Comparison of ENCODE assay signal across 19 cellular contexts in genomic region chr6:116099036-116099435, GRCh38. TPM values are rescaled to one million over a fixed set of nuclear protein-coding genes. Genes with fewer than 3 reads are reported as not detected.
DNase-seq lines count a peak whose midpoint lies in the region; ATAC-seq, FAIRE-seq and TF ChIP-seq lines count a peak whose summit lies in the region.
"Had no signal": no experiment of that assay in that cellular context is flagged by ENCODE, and none has a peak within 500 bp of the region (broad histone marks: within the 10 kb centered on the region; RNA-seq: fewer than 3 reads in every experiment).

No MANE protein-coding gene starts in this region.

- no peak overlapping the region for H4K5ac ChIP-seq in IMR-90 (ENCODE audit: low read depth, low read length)

- H3K79me2 ChIP-seq in GM12878 (ENCODE audit: control insufficient read depth, insufficient read depth, low read length): peaks cover 77% of the 10 kb centered on the region

- TF ChIP-seq POLR2A in IMR-90 (IDR thresholded peaks at IDR 0.05; ENCODE audit: low read depth, low read length) (no peak), GM12878 (IDR thresholded peaks at IDR 0.05; ENCODE audit: low read depth, low read length) (no peak)

- no peak overlapping the region for H2BK120ac ChIP-seq in IMR-90 (ENCODE audit: low read depth, low read length)

- H4K20me1 ChIP-seq in IMR-90 (ENCODE audit: insufficient read depth, low read length) (no peaks in the 10 kb centered on the region), GM12878 (ENCODE audit: control insufficient read depth, insufficient read depth) (no peaks in the 10 kb centered on the region)

- H2BK20ac ChIP-seq in IMR-90 (ENCODE audit: low read depth, low read length): no peak overlapping the region

- no peak overlapping the region for H3K14ac ChIP-seq in IMR-90 (replicated peaks; ENCODE audit: low read depth, low read length)

- TF ChIP-seq CTCF in GM06990 (IDR thresholded peaks at IDR 0.05; ENCODE audit: insufficient read depth, low read length, poor library complexity, severe bottlenecking) (no peak), IMR-90 (conservative IDR thresholded peaks at IDR 0.05; ENCODE audit: low read depth, low read length) (no peak), GM12878 (IDR thresholded peaks at IDR 0.05 in 2 of 3, conservative IDR thresholded peaks at IDR 0.05 in 1 of 3; ENCODE audit: control insufficient read depth in 2 of 3, extremely low read depth in 1 of 3, insufficient read depth in 1 of 3, low read depth in 3 of 3, low read length in 3 of 3) (no peak), nephron (IDR thresholded peaks at IDR 0.05; ENCODE audit: unreplicated experiment in 3 of 3) (no peak), pancreas (IDR thresholded peaks at IDR 0.05) (no peak)

- no peak for ATAC-seq in IMR-90 (ENCODE audit: low read depth)
- ATAC-seq in GM12878: no peak
- ATAC-seq in T-helper 17 cell: no peak
- no peak for ATAC-seq in GM21786 (IDR thresholded peaks at IDR 0.05; ENCODE audit: unreplicated experiment)
- ATAC-seq in pancreas: no peak
- ATAC-seq: activated T-cell treated with anti-CD3 and anti-CD28 coated beads, Interleukin-2, amount 50 U/mL, for 4 hours; left lobe of liver had no signal

- H2BK15ac ChIP-seq in IMR-90 (ENCODE audit: low read depth, low read length): no peak overlapping the region

- H3K4me2 ChIP-seq in IMR-90 (ENCODE audit: low read depth, low read length) (no peak overlapping the region), GM12878 (ENCODE audit: control insufficient read depth, insufficient read depth) (peak overlapping the region; percentile 81)

- H3K9ac ChIP-seq in IMR-90 (ENCODE audit: low read depth, low read length) (no peak overlapping the region), GM12878 (ENCODE audit: control insufficient read depth, insufficient read depth, low read length) (peak overlapping the region; percentile 39; the same call in 1 of the 2 replicates)

- H3K9me3 Mint-ChIP-seq in nephron: peaks cover 14% of the 10 kb centered on the region

- TF ChIP-seq RAD21 in IMR-90 (IDR thresholded peaks at IDR 0.05; ENCODE audit: low read length): no peak
- no peak for TF ChIP-seq RAD21 in GM12878 (IDR thresholded peaks at IDR 0.05; ENCODE audit: insufficient read depth, low read depth, low read length)

- no TSS peak for BruUV-seq in IMR-90 (replicated peaks; lab: Mats Ljungman, UMichigan)
- BruUV-seq in GM12878 (replicated peaks; lab: Mats Ljungman, UMichigan): no TSS peak

- WGBS in IMR-90 (ENCODE audit: extremely low coverage in 2 of 2, insufficient read length in 1 of 2), 2 experiments: no CpG with 5 or more reads among the region's 1 CpG
- 38% methylated on average over 1 of the region's 1 CpG for WGBS in GM12878 (ENCODE audit: insufficient coverage, insufficient replicate concordance, low lambda C conversion rate, missing lambda C conversion rate)
- 61 to 64% methylated on average over 1 of the region's 1 CpG for WGBS in pancreas, 2 donors

- no peak overlapping the region for H3K4ac ChIP-seq in IMR-90 (ENCODE audit: low read depth, low read length)

- POLR2A ChIA-PET in IMR-90 (lab: Charles Lee; ENCODE audit: unreplicated experiment): interaction anchor here (0.6 kb wide), 1 partner anchor 153 kb away, joined by 3 read pairs; no protein-coding TSS in a partner anchor
- POLR2A ChIA-PET in GM12878 (lab: Charles Lee): interaction anchor here (1.0 to 4.6 kb wide), 3 partner anchors 11 to 81 kb away, joined by 4 to 30 read pairs (median 7); no protein-coding TSS in a partner anchor

- H3K9me1 ChIP-seq in IMR-90 (ENCODE audit: insufficient read depth, low read length): no peaks in the 10 kb centered on the region

- TF ChIP-seq EP300 in GM12878 (IDR thresholded peaks at IDR 0.05; ENCODE audit: borderline replicate concordance in 1 of 2, control insufficient read depth in 1 of 2, low read depth in 2 of 2, low read length in 2 of 2): no peak

- H3K56ac ChIP-seq in IMR-90 (ENCODE audit: extremely low read depth, insufficient read depth, low read length): no peak overlapping the region

- H3K79me1 ChIP-seq in IMR-90 (ENCODE audit: low read depth in 1 of 2, low read length in 2 of 2): peaks cover 17 to 18% of the 10 kb centered on the region in 2 experiments; a peak in 3 of 4 replicates

- no peak overlapping the region for H3K27ac Mint-ChIP-seq in nephron
- no peak overlapping the region for H3K27ac Mint-ChIP-seq in T-helper 17 cell
- H3K27ac Mint-ChIP-seq: dendritic cell treated with granulocyte-macrophage colony-stimulating factor and Interleukin-4, amounts not matched to agents 40 ng/mL and 50 ng/mL, for 4 days; progenitor cell of endocrine pancreas had no signal

- no peak overlapping the region for H4K91ac ChIP-seq in IMR-90 (ENCODE audit: insufficient read depth, low read depth, low read length)

- H3K4me3 ChIP-seq in GM06990 (replicated peaks; ENCODE audit: low read depth, low read length): peak overlapping the region; percentile 90
- no peak overlapping the region for H3K4me3 ChIP-seq in IMR-90 (ENCODE audit: insufficient read depth, low read depth, low read length)
- peak overlapping the region; percentile 67 for H3K4me3 ChIP-seq in GM12878
- no peak overlapping the region for H3K4me3 ChIP-seq in pancreas

- peaks cover 3% of the 10 kb centered on the region for H3K36me3 Mint-ChIP-seq in nephron (ENCODE audit: low read depth)
- no peaks in the 10 kb centered on the region for H3K36me3 Mint-ChIP-seq in T-helper 17 cell (ENCODE audit: low read depth)

- no peak overlapping the region for H3K27ac ChIP-seq in IMR-90 (ENCODE audit: insufficient read depth, low read length)
- peak overlapping the region; percentile 93 for H3K27ac ChIP-seq in GM12878 (ENCODE audit: control insufficient read depth, insufficient read depth)
- H3K27ac ChIP-seq in pancreas: no peak overlapping the region
- H3K27ac ChIP-seq: cardiac muscle cell had no signal

- peaks cover 18% of the 10 kb centered on the region for H3K4me1 Mint-ChIP-seq in nephron
- H3K4me1 Mint-ChIP-seq in T-helper 17 cell: peaks cover 29% of the 10 kb centered on the region

- H3K9me3 ChIP-seq in IMR-90 (ENCODE audit: control insufficient read depth, insufficient read depth, low read length) (peaks cover 4% of the 10 kb centered on the region), GM12878 (replicated peaks; ENCODE audit: control insufficient read depth, insufficient read depth, low read length) (peaks cover 10% of the 10 kb centered on the region; the same call in 2 of the 3 replicates), T-helper 17 cell (ENCODE audit: control insufficient read depth, low read length, poor library complexity, severe bottlenecking) (no peaks in the 10 kb centered on the region), pancreas (no peaks in the 10 kb centered on the region)

- dilution Hi-C loops in IMR-90 (cut with HindIII; ENCODE audit: low sequenced_read_pairs, unreplicated experiment): no loop called here

- no peak overlapping the region for H4K8ac ChIP-seq in IMR-90 (ENCODE audit: low read depth in 2 of 2, low read length in 2 of 2)

- no peaks in the 10 kb centered on the region for H3K27me3 ChIP-seq in GM06990 (replicated peaks; ENCODE audit: control insufficient read depth, insufficient read depth, low read length)
- no peaks in the 10 kb centered on the region for H3K27me3 ChIP-seq in IMR-90 (ENCODE audit: control insufficient read depth, insufficient read depth, low read length)
- no peaks in the 10 kb centered on the region for H3K27me3 ChIP-seq in GM12878 (replicated peaks in 1 of 2; ENCODE audit: control insufficient read depth in 2 of 2, insufficient read depth in 2 of 2, low read length in 1 of 2)
- no peaks in the 10 kb centered on the region for H3K27me3 ChIP-seq in pancreas
- H3K27me3 ChIP-seq: cardiac muscle cell had no signal

- CTCF ChIA-PET in IMR-90 (lab: Yijun Ruan, JAX) (interaction anchor here (1.5 kb wide), 1 partner anchor 88 kb away, joined by 10 read pairs; no protein-coding TSS in a partner anchor), GM12878 (lab: Yijun Ruan, JAX) (interaction anchor here (0.7 to 5.0 kb wide), 6 partner anchors 7 to 88 kb away, joined by 4 to 183 read pairs (median 40); no protein-coding TSS in a partner anchor)

- H3K4me3 Mint-ChIP-seq in nephron: peak overlapping the region; percentile 91 to 98 (median 91)
- no peak overlapping the region for H3K4me3 Mint-ChIP-seq in T-helper 17 cell
- H3K4me3 Mint-ChIP-seq: dendritic cell treated with granulocyte-macrophage colony-stimulating factor and Interleukin-4, amounts not matched to agents 40 ng/mL and 50 ng/mL, for 4 days had no signal

- H3K36me3 ChIP-seq in GM06990 (ENCODE audit: control insufficient read depth, insufficient read depth, low read length) (no peaks in the 10 kb centered on the region; the same call in 1 of the 2 replicates), IMR-90 (ENCODE audit: control insufficient read depth, insufficient read depth, low read length) (no peaks in the 10 kb centered on the region), GM12878 (ENCODE audit: control insufficient read depth in 2 of 2, insufficient read depth in 2 of 2, low read length in 1 of 2) (no peaks in the 10 kb centered on the region), pancreas (no peaks in the 10 kb centered on the region)
- H3K36me3 ChIP-seq: cardiac muscle cell had no signal

- SMC1A ChIA-PET in GM12878 (lab: Charles Lee; ENCODE audit: uncharacterized antibody, unreplicated experiment): interaction anchor here (0.6 to 5.0 kb wide), 7 partner anchors 13 to 407 kb away, joined by 3 to 91 read pairs (median 35); no protein-coding TSS in a partner anchor

- RAD21 ChIA-PET in GM12878 (lab: Charles Lee; ENCODE audit: unreplicated experiment): interaction anchor here (1.3 to 5.0 kb wide), 4 partner anchors 12 to 90 kb away, joined by 3 to 102 read pairs (median 46); no protein-coding TSS in a partner anchor

- H3K18ac ChIP-seq in IMR-90 (ENCODE audit: low read depth, low read length): no peak overlapping the region

- no peak overlapping the region for H2AK9ac ChIP-seq in IMR-90 (replicated peaks; ENCODE audit: low read depth, low read length, poor library complexity)

- FAIRE-seq in GM12878 (lab: Jason Lieb, UNC) (no peak), pancreas (lab: Jason Lieb, UNC) (no peak)

- H3K27me3 Mint-ChIP-seq in nephron (ENCODE audit: low read depth): no peaks in the 10 kb centered on the region
- H3K27me3 Mint-ChIP-seq in T-helper 17 cell: no peaks in the 10 kb centered on the region
- H3K27me3 Mint-ChIP-seq: progenitor cell of endocrine pancreas had no signal

- in situ Hi-C loops in IMR-90 (cut with MboI; ENCODE audit: low sequenced_read_pairs): loop anchor here (5.0 kb wide), 1 partner anchor 87 kb away; no protein-coding TSS in a partner anchor
- in situ Hi-C loops in GM12878 (cut with MboI): loop anchor here (5.0 to 10.0 kb wide), 2 partner anchors 87 to 204 kb away; no protein-coding TSS in a partner anchor

- no peak overlapping the region for H3K23ac ChIP-seq in IMR-90 (ENCODE audit: low read depth, low read length)

- no peak overlapping the region for H2AK5ac ChIP-seq in IMR-90 (ENCODE audit: low read depth, low read length)

- DNase-seq in GM06990 (ENCODE audit: extremely low read depth, insufficient read length) (no peak), IMR-90 (no peak), GM12878 (ENCODE audit: low read depth, low spot score) (no peak), T-helper 17 cell (no peak), pancreas (no peak)
- DNase-seq: activated CD4-positive, CD25-positive, alpha-beta regulatory T cell treated with anti-CD3 and anti-CD28 coated beads, Interleukin-2, amount 50 U/mL, for 72 hours; activated naive CD4-positive, alpha-beta T cell; activated T-cell treated with anti-CD3 and anti-CD28 coated beads, Interleukin-2, amount 50 U/mL, for 4 hours; H7; NCI-H526; stimulated activated CD4-positive, alpha-beta T cell treated with anti-CD3 and anti-CD28 coated beads, Interleukin-1b, Interleukin-23, amount 100 ng/mL, for 48 hours had no signal

- H2BK5ac ChIP-seq in IMR-90 (ENCODE audit: low read depth, low read length, poor library complexity, severe bottlenecking): no peak overlapping the region

- H3K4me1 ChIP-seq in IMR-90 (ENCODE audit: control insufficient read depth, insufficient read depth, low read length) (peaks cover 9% of the 10 kb centered on the region), GM12878 (ENCODE audit: control insufficient read depth, insufficient read depth, low read length) (peaks cover 13% of the 10 kb centered on the region), pancreas (peaks cover 0 to 16% (median 10%) of the 10 kb centered on the region in 3 donors)

- no peak overlapping the region for H2AFZ ChIP-seq in IMR-90 (replicated peaks; ENCODE audit: low read length, poor library complexity)
- peak overlapping the region; percentile 15; the same call in 1 of the 2 replicates for H2AFZ ChIP-seq in GM12878 (ENCODE audit: control insufficient read depth, low read depth, low read length)

- intact Hi-C loops in IMR-90 (cut with micrococcal nuclease) (loop anchor here (10.0 kb wide), 2 partner anchors 614 to 1354 kb away; no protein-coding TSS in a partner anchor), GM12878 (cut with micrococcal nuclease; ENCODE audit: unreplicated experiment) (loop anchor here (10.0 kb wide), 1 partner anchor 1384 kb away; no protein-coding TSS in a partner anchor), pancreas (cut with DNase I) (no loop called here)

RNA-seq across cellular contexts. Expression of gene NT5DC1, which starts 1.6 kb away (rescaled TPM):
- total RNA-seq in IMR-90 (2012; rRNA removed) (7.5 and 11.7 TPM in 2 replicates), GM12878 (2014; rRNA removed) (36.3 and 40.8 TPM in 2 replicates), GM12878 (2014; rRNA removed; fragmentation: Illumina TruSeq; extraction: Trizol) (45.7 and 46.5 TPM in 2 replicates), GM12878 (2021) (104 and 110 TPM in 2 replicates), T-helper 17 cell (10 to 100 TPM; 33.1 to 34.5 TPM), pancreas (10 to 100 TPM; 18.3 to 28.3 (median 22.6) TPM)
- polyA plus RNA-seq in IMR-90 (2012; rRNA removed) (12.0 and 16.8 TPM in 2 replicates), GM12878 (2011; rRNA removed) (76.7 and 99.0 TPM in 2 replicates), GM12878 (2014; fragmentation: Illumina TruSeq; extraction: Trizol) (50.9 and 52.3 TPM in 2 replicates), GM12878 (2014; fragmentation: Nextera tagmentation; extraction: Ambion mirVana) (10 to 100 TPM; 43.5 to 67.0 TPM), GM12878 (2014; rRNA removed) (66.6 and 75.8 TPM in 2 replicates), GM12878 (2016; fragmentation: Nextera tagmentation; extraction: Ambion mirVana) (100 to 1,000 TPM; 139 to 140 TPM), pancreas (10 to 100 TPM in 1 of 2 donors, 1 to 10 TPM in 1; 4.4 to 10.1 TPM)
- 6.8 and 12.6 TPM in 2 replicates for polyA plus RNA-seq in IMR-90 (2012; cell fraction: cytosol; rRNA removed)
- polyA plus RNA-seq in IMR-90 (2012; cell fraction: nucleus; rRNA removed; ENCODE audit: low replicate concordance): 4.9 and 12.9 TPM in 2 replicates
- total RNA-seq in GM12878 (2013; cell fraction: nucleolus; rRNA removed): 51.4 and 51.7 TPM in 2 replicates
- 24.7 TPM for polyA plus RNA-seq in GM12878 (2011; ENCODE audit: low read depth)
- 38.0 and 42.3 TPM in 2 replicates for polyA plus RNA-seq in GM12878 (2011; cell fraction: cytosol; rRNA removed)
- 72.3 and 77.2 TPM in 2 replicates for polyA plus RNA-seq in GM12878 (2011; cell fraction: nucleus; rRNA removed)
- 38.1 and 72.4 TPM in 2 replicates for polyA plus RNA-seq in GM12878 (2012)
- polyA minus RNA-seq in GM12878 (2011; rRNA and poly(A)+ RNA removed): 48.4 and 49.8 TPM in 2 replicates
- 40.0 and 57.6 TPM in 2 replicates for polyA minus RNA-seq in GM12878 (2011; cell fraction: cytosol; rRNA and poly(A)+ RNA removed)
- 77.3 and 115 TPM in 2 replicates for polyA minus RNA-seq in GM12878 (2011; cell fraction: nucleus; rRNA and poly(A)+ RNA removed)

RNA-seq across cellular contexts. Expression of gene COL10A1, which starts 26.9 kb away (rescaled TPM):
- total RNA-seq in IMR-90 (2012; rRNA removed): not detected in 2 replicates
- 0.05 and 0.70 TPM in 2 replicates for polyA plus RNA-seq in IMR-90 (2012; rRNA removed)
- polyA plus RNA-seq in IMR-90 (2012; cell fraction: cytosol; rRNA removed): 0.01 TPM in 2 replicates
- polyA plus RNA-seq in IMR-90 (2012; cell fraction: nucleus; rRNA removed; ENCODE audit: low replicate concordance): not detected in 2 replicates
- total RNA-seq in GM12878 (2013; cell fraction: nucleolus; rRNA removed): not detected in 2 replicates
- 0.06 TPM in 1 of 2 replicates, not detected in the other for total RNA-seq in GM12878 (2014; rRNA removed)
- total RNA-seq in GM12878 (2014; rRNA removed; fragmentation: Illumina TruSeq; extraction: Trizol): not detected in 2 replicates
- total RNA-seq in GM12878 (2021): not detected in 2 replicates
- 0.16 TPM for polyA plus RNA-seq in GM12878 (2011; ENCODE audit: low read depth)
- not detected in 2 replicates for polyA plus RNA-seq in GM12878 (2011; rRNA removed)
- polyA plus RNA-seq in GM12878 (2011; cell fraction: cytosol; rRNA removed): not detected in 2 replicates
- polyA plus RNA-seq in GM12878 (2011; cell fraction: nucleus; rRNA removed): not detected in 2 replicates
- 0.08 and 0.24 TPM in 2 replicates for polyA plus RNA-seq in GM12878 (2012)
- polyA plus RNA-seq in GM12878 (2014; fragmentation: Illumina TruSeq; extraction: Trizol): not detected in 2 replicates
- polyA plus RNA-seq in GM12878 (2014; fragmentation: Nextera tagmentation; extraction: Ambion mirVana): under 1 TPM; 0.02 to 0.05 TPM
- polyA plus RNA-seq in GM12878 (2014; rRNA removed): not detected in 2 replicates
- under 1 TPM; 0.18 to 0.33 TPM for polyA plus RNA-seq in GM12878 (2016; fragmentation: Nextera tagmentation; extraction: Ambion mirVana)
- polyA minus RNA-seq in GM12878 (2011; rRNA and poly(A)+ RNA removed): 0.05 TPM in 1 of 2 replicates, not detected in the other
- polyA minus RNA-seq in GM12878 (2011; cell fraction: cytosol; rRNA and poly(A)+ RNA removed): not detected in 2 replicates
- not detected in 2 replicates for polyA minus RNA-seq in GM12878 (2011; cell fraction: nucleus; rRNA and poly(A)+ RNA removed)
- total RNA-seq in T-helper 17 cell: under 1 TPM in 1 of 2 donors, not detected in 1; 0.34 TPM
- total RNA-seq in pancreas: 10 to 100 TPM in 1 of 6 donors, 1 to 10 TPM in 1, under 1 TPM in 1, not detected in 3; 0.09 to 15.4 (median 3.4) TPM
- under 1 TPM in 1 of 2 donors, not detected in 1; 0.07 TPM for polyA plus RNA-seq in pancreas
- total RNA-seq: activated T-cell treated with anti-CD3 and anti-CD28 coated beads, Interleukin-2, amount 50 U/mL, for 4 hours; cardiac muscle cell; glomerular endothelial cell; H7; left lobe of liver; progenitor cell of endocrine pancreas had no signal
- polyA plus RNA-seq: neural cell had no signal

RNA-seq across cellular contexts. Expression of gene FRK, which starts 38.3 kb away (rescaled TPM):
- total RNA-seq in IMR-90 (2012; rRNA removed) (under 0.01 TPM in 2 replicates), GM12878 (2014; rRNA removed) (1.4 and 1.7 TPM in 2 replicates), GM12878 (2014; rRNA removed; fragmentation: Illumina TruSeq; extraction: Trizol) (1.8 and 1.9 TPM in 2 replicates), GM12878 (2021) (1.6 and 1.7 TPM in 2 replicates), T-helper 17 cell (under 1 TPM in 1 of 2 donors, not detected in 1; 0.02 TPM), pancreas (10 to 100 TPM in 1 of 6 donors, 1 to 10 TPM in 5; 3.9 to 11.6 (median 5.2) TPM)
- polyA plus RNA-seq in IMR-90 (2012; rRNA removed) (under 0.01 and 0.02 TPM in 2 replicates), GM12878 (2011; rRNA removed) (2.4 and 3.6 TPM in 2 replicates), GM12878 (2014; fragmentation: Illumina TruSeq; extraction: Trizol) (1.3 and 1.7 TPM in 2 replicates), GM12878 (2014; fragmentation: Nextera tagmentation; extraction: Ambion mirVana) (under 1 TPM; 0.29 to 0.32 TPM), GM12878 (2014; rRNA removed) (1.1 and 1.2 TPM in 2 replicates), GM12878 (2016; fragmentation: Nextera tagmentation; extraction: Ambion mirVana) (under 1 TPM; 0.59 to 0.63 TPM), pancreas (1 to 10 TPM in 1 of 2 donors, under 1 TPM in 1; 0.72 to 1.6 TPM)
- 0.01 TPM in 1 of 2 replicates, not detected in the other for polyA plus RNA-seq in IMR-90 (2012; cell fraction: cytosol; rRNA removed)
- polyA plus RNA-seq in IMR-90 (2012; cell fraction: nucleus; rRNA removed; ENCODE audit: low replicate concordance): 0.02 and 0.09 TPM in 2 replicates
- 5.7 and 5.9 TPM in 2 replicates for total RNA-seq in GM12878 (2013; cell fraction: nucleolus; rRNA removed)
- polyA plus RNA-seq in GM12878 (2011; ENCODE audit: low read depth): 0.26 TPM
- polyA plus RNA-seq in GM12878 (2011; cell fraction: cytosol; rRNA removed): 0.72 and 0.75 TPM in 2 replicates
- polyA plus RNA-seq in GM12878 (2011; cell fraction: nucleus; rRNA removed): 4.7 and 5.6 TPM in 2 replicates
- 0.31 and 0.79 TPM in 2 replicates for polyA plus RNA-seq in GM12878 (2012)
- 3.4 and 4.3 TPM in 2 replicates for polyA minus RNA-seq in GM12878 (2011; rRNA and poly(A)+ RNA removed)
- polyA minus RNA-seq in GM12878 (2011; cell fraction: cytosol; rRNA and poly(A)+ RNA removed): 1.2 and 1.4 TPM in 2 replicates
- 5.4 and 8.6 TPM in 2 replicates for polyA minus RNA-seq in GM12878 (2011; cell fraction: nucleus; rRNA and poly(A)+ RNA removed)
- polyA plus RNA-seq: neural cell had no signal

Comparison
In these comparisons a context has a peak if more than half of its experiments do, and no peak if none do; other contexts are left out.
1. H3K4me3 ChIP-seq: peak in GM06990 (single experiment) and GM12878 (single experiment); none in IMR-90 (single experiment) and pancreas (0 of 4).
2. intact Hi-C loops: an anchor here in IMR-90 (10.0 kb wide) and GM12878 (10.0 kb wide); none called in pancreas.